ENCODE assay signal across 27 cellular contexts in genomic region chr4:48694824-48695223, GRCh38.
"Had no signal": no experiment of that assay in that cellular context is flagged by ENCODE, and none has a peak within 500 bp of the region (broad histone marks: within the 10 kb centered on the region; RNA-seq: fewer than 3 reads in every experiment).

No MANE protein-coding gene starts in this region.

- H2AFZ ChIP-seq: neural progenitor cell had no signal

- H3K9ac ChIP-seq: neural progenitor cell had no signal

- H3K4me3 Mint-ChIP-seq: effector memory CD8-positive, alpha-beta T cell; immature natural killer cell; mesothelial cell of epicardium; natural killer cell treated with Interleukin-12 subunit alpha and Interleukin-12 subunit beta and Interleukin-15 and Interleukin-18, amount 100 ng/mL, for 72 hours; neural progenitor cell; stimulated activated effector memory CD8-positive, alpha-beta T cell treated with anti-CD3 and anti-CD28 coated beads, Interleukin-12 subunit alpha, Interleukin-12 subunit beta, amount 100 ng/mL, for 72 hours; type B pancreatic cell had no signal

- ATAC-seq: effector memory CD8-positive, alpha-beta T cell; left ventricle myocardium superior; lower lobe of right lung; mucosa of descending colon; natural killer cell treated with Interleukin-12 subunit alpha and Interleukin-12 subunit beta and Interleukin-15 and Interleukin-18, amount 100 ng/mL, for 72 hours; psoas muscle; right cardiac atrium; stimulated activated effector memory CD8-positive, alpha-beta T cell treated with anti-CD3 and anti-CD28 coated beads, Interleukin-12 subunit alpha, Interleukin-12 subunit beta, amount 100 ng/mL, for 72 hours had no signal

- H3K27me3 Mint-ChIP-seq: effector memory CD8-positive, alpha-beta T cell; naive B cell; natural killer cell treated with Interleukin-12 subunit alpha and Interleukin-12 subunit beta and Interleukin-15 and Interleukin-18, amount 100 ng/mL, for 72 hours; type B pancreatic cell had no signal

- H3K9me3 Mint-ChIP-seq: effector memory CD8-positive, alpha-beta T cell; immature natural killer cell; mesothelial cell of epicardium; naive B cell; natural killer cell treated with Interleukin-12 subunit alpha and Interleukin-12 subunit beta and Interleukin-15 and Interleukin-18, amount 100 ng/mL, for 72 hours; stimulated activated effector memory CD8-positive, alpha-beta T cell treated with anti-CD3 and anti-CD28 coated beads, Interleukin-12 subunit alpha, Interleukin-12 subunit beta, amount 100 ng/mL, for 72 hours; type B pancreatic cell had no signal

- FAIRE-seq: frontal cortex, keratinocyte had no signal

- DNase-seq: cortex of kidney; effector memory CD8-positive, alpha-beta T cell; hypothalamus; immature natural killer cell; left ventricle myocardium superior; lower lobe of right lung; mucosa of descending colon; naive B cell; nucleus accumbens; ovary; posterior cingulate gyrus; psoas muscle; right cardiac atrium; sigmoid colon; stimulated activated CD4-positive, alpha-beta T cell treated with anti-CD3 and anti-CD28 coated beads, Interleukin-2, amount 100 ng/mL, for 24 hours; stimulated activated CD4-positive, alpha-beta T cell treated with anti-CD3 and anti-CD28 coated beads, Interleukin-4, amount 100 ng/mL, for 24 hours; stimulated activated naive CD4-positive, alpha-beta T cell treated with Interleukin-2 at 50 U/mL for 16 hours; stomach; testis; tibial artery had no signal

- H3K36me3 ChIP-seq: lower lobe of right lung, neural progenitor cell, ovary, sigmoid colon, stomach, tibial artery had no signal

- H3K27ac ChIP-seq: lower lobe of right lung, neural progenitor cell, ovary, psoas muscle, sigmoid colon, stomach, testis, tibial artery had no signal

- H3K4me2 ChIP-seq: neural progenitor cell had no signal

- H3K27ac Mint-ChIP-seq: effector memory CD8-positive, alpha-beta T cell; mesothelial cell of epicardium; natural killer cell treated with Interleukin-12 subunit alpha and Interleukin-12 subunit beta and Interleukin-15 and Interleukin-18, amount 100 ng/mL, for 72 hours; neural progenitor cell; stimulated activated effector memory CD8-positive, alpha-beta T cell treated with anti-CD3 and anti-CD28 coated beads, Interleukin-12 subunit alpha, Interleukin-12 subunit beta, amount 100 ng/mL, for 72 hours; type B pancreatic cell had no signal

- H3K36me3 Mint-ChIP-seq: immature natural killer cell; naive B cell; natural killer cell treated with Interleukin-12 subunit alpha and Interleukin-12 subunit beta and Interleukin-15 and Interleukin-18, amount 100 ng/mL, for 72 hours had no signal

- H3K9me3 ChIP-seq: lower lobe of right lung, mucosa of descending colon, ovary, psoas muscle, sigmoid colon, stomach, testis, tibial artery had no signal

- H3K27me3 ChIP-seq: neural progenitor cell, ovary, sigmoid colon, stomach, testis, tibial artery had no signal

- H3K4me3 ChIP-seq: lower lobe of right lung, mucosa of descending colon, neural progenitor cell, ovary, psoas muscle, sigmoid colon, stomach, testis, tibial artery had no signal
